ENCODE assay signal across 23 cellular contexts in genomic region chr4:16952896-16953605, GRCh38. TPM values are rescaled to one million over a fixed set of nuclear protein-coding genes. Genes with fewer than 3 reads are reported as not detected.
DNase-seq lines count a peak whose midpoint lies in the region; ATAC-seq and TF ChIP-seq lines count a peak whose summit lies in the region.
"Had no signal": no experiment of that assay in that cellular context is flagged by ENCODE, and none has a peak within 500 bp of the region (broad histone marks: within the 10 kb centered on the region; RNA-seq: fewer than 3 reads in every experiment).

No MANE protein-coding gene starts in this region.

- H4K20me1 ChIP-seq in osteoblast (ENCODE audit: insufficient read depth, low read length), result no peaks in the 10 kb centered on the region

- H2AFZ ChIP-seq in osteoblast (ENCODE audit: low read length), result peak overlapping the region; percentile 83

- 12 to 13% methylated on average over 1 of the region's 1 CpG for WGBS in esophagus, 2 donors

- no peak overlapping the region for H3K4me3 Mint-ChIP-seq in nephron progenitor cell
- H3K4me3 Mint-ChIP-seq: activated CD4-positive, alpha-beta memory T cell treated with anti-CD3 and anti-CD28 coated beads for 36 hours; CD4-positive, alpha-beta memory T cell; dendritic cell treated with granulocyte-macrophage colony-stimulating factor and Interleukin-4, amounts not matched to agents 40 ng/mL and 50 ng/mL, for 4 days; stimulated activated naive CD8-positive, alpha-beta T cell treated with anti-CD3 and anti-CD28 coated beads, Interleukin-15, Interleukin-2, amounts not matched to agents 100 ng/mL and 50 ng/mL, for 24 hours; type B pancreatic cell; WTC11 had no signal

- peaks cover 18% of the 10 kb centered on the region for H3K9me3 Mint-ChIP-seq in nephron progenitor cell

- no peaks in the 10 kb centered on the region for H3K79me2 ChIP-seq in osteoblast (ENCODE audit: insufficient read depth, low read length)

- H3K36me3 ChIP-seq in SK-N-MC (ENCODE audit: insufficient read depth, low read length), result no peaks in the 10 kb centered on the region
- H3K36me3 ChIP-seq in esophagus (ENCODE audit: control insufficient read depth in 2 of 2, insufficient read depth in 2 of 2, low read length in 1 of 2), result no peaks in the 10 kb centered on the region
- H3K36me3 ChIP-seq in osteoblast (ENCODE audit: insufficient read depth, low read length), result no peaks in the 10 kb centered on the region
- H3K36me3 ChIP-seq: HAP-1, neutrophil, Peyer's patch had no signal

- H3K4me1 ChIP-seq in esophagus (ENCODE audit: control insufficient read depth in 2 of 2, insufficient read depth in 2 of 2, low read length in 1 of 2), result no peaks in the 10 kb centered on the region
- peaks cover 13% of the 10 kb centered on the region for H3K4me1 ChIP-seq in osteoblast (ENCODE audit: insufficient read depth, low read length)
- H3K4me1 ChIP-seq: HAP-1, Peyer's patch had no signal

- H3K27me3 Mint-ChIP-seq in nephron progenitor cell (ENCODE audit: low read depth, poor library complexity), result peaks cover 3% of the 10 kb centered on the region
- H3K27me3 Mint-ChIP-seq: dendritic cell treated with granulocyte-macrophage colony-stimulating factor and Interleukin-4, amounts not matched to agents 40 ng/mL and 50 ng/mL, for 4 days; type B pancreatic cell had no signal

- H3K4me3 ChIP-seq in AG09309 (ENCODE audit: control insufficient read depth, low read depth, low read length) (peak overlapping the region; percentile 15), SK-N-MC (peak overlapping the region; percentile 70), esophagus (ENCODE audit: low read depth in 1 of 2, low read length in 2 of 2) (peak overlapping the region in 1 of 2 donors; percentile 33), osteoblast (ENCODE audit: insufficient read depth, low read length) (peak overlapping the region; percentile 61)
- H3K4me3 ChIP-seq: HAP-1, Peyer's patch had no signal

- H3K27ac Mint-ChIP-seq in nephron progenitor cell, result no peak overlapping the region
- H3K27ac Mint-ChIP-seq: activated CD4-positive, alpha-beta memory T cell treated with anti-CD3 and anti-CD28 coated beads for 36 hours; CD4-positive, alpha-beta memory T cell; dendritic cell treated with granulocyte-macrophage colony-stimulating factor and Interleukin-4, amounts not matched to agents 40 ng/mL and 50 ng/mL, for 4 days; stimulated activated naive CD8-positive, alpha-beta T cell treated with anti-CD3 and anti-CD28 coated beads, Interleukin-15, Interleukin-2, amounts not matched to agents 100 ng/mL and 50 ng/mL, for 24 hours; type B pancreatic cell; WTC11 had no signal

- peak overlapping the region; percentile 1 for H3K9ac ChIP-seq in SK-N-MC (ENCODE audit: insufficient read length)

- H3K9me3 ChIP-seq in SK-N-MC (ENCODE audit: low read depth, low read length) (no peaks in the 10 kb centered on the region), esophagus (ENCODE audit: control insufficient read depth in 2 of 2, insufficient read depth in 1 of 2, low read depth in 1 of 2, low read length in 1 of 2) (peaks cover 0 to 2% of the 10 kb centered on the region in 2 donors), osteoblast (ENCODE audit: low read depth, low read length) (no peaks in the 10 kb centered on the region)
- H3K9me3 ChIP-seq: HAP-1, neutrophil, Peyer's patch had no signal

- H3K36me3 Mint-ChIP-seq in nephron progenitor cell (ENCODE audit: low read depth), result no peaks in the 10 kb centered on the region
- H3K36me3 Mint-ChIP-seq: activated CD4-positive, alpha-beta memory T cell treated with anti-CD3 and anti-CD28 coated beads for 36 hours; CD4-positive, alpha-beta memory T cell; type B pancreatic cell had no signal

- H3K4me1 Mint-ChIP-seq in nephron progenitor cell, result peaks cover 7% of the 10 kb centered on the region
- H3K4me1 Mint-ChIP-seq: CD4-positive, alpha-beta memory T cell had no signal

- H3K27me3 ChIP-seq in esophagus (ENCODE audit: control insufficient read depth in 1 of 2, insufficient read depth in 2 of 2, low read length in 2 of 2), result no peaks in the 10 kb centered on the region
- H3K27me3 ChIP-seq in osteoblast (ENCODE audit: insufficient read depth, low read length), result no peaks in the 10 kb centered on the region
- H3K27me3 ChIP-seq: neutrophil, Peyer's patch had no signal

- DNase-seq in AG09309 (ENCODE audit: low read depth) (no peak), SK-N-MC (ENCODE audit: low read depth, low spot score) (peak; percentile 61), osteoblast (ENCODE audit: insufficient read length, low spot score, missing footprints) (no peak), nephron progenitor cell (no peak)
- DNase-seq: activated CD4-positive, alpha-beta memory T cell treated with anti-CD3 and anti-CD28 coated beads for 36 hours; activated effector memory CD4-positive, alpha-beta T cell treated with Interleukin-2 at 50 U/mL for 16 hours; CD4-positive, alpha-beta memory T cell; foreskin melanocyte; hippocampal formation; NCI-H1417 treated with DMSO at 0.1 percent for 48 hours; NCI-H510A; Peyer's patch; stimulated activated CD4-positive, alpha-beta T cell treated with anti-CD3 and anti-CD28 coated beads, Interleukin-4, amount 100 ng/mL, for 24 hours had no signal

- H3K27ac ChIP-seq in SK-N-MC (peak overlapping the region; percentile 81), esophagus (ENCODE audit: low read depth in 2 of 2, low read length in 1 of 2) (peak overlapping the region; percentile 49 to 76), osteoblast (ENCODE audit: low read depth, low read length) (no peak overlapping the region)
- H3K27ac ChIP-seq: neutrophil, Peyer's patch had no signal

- peak overlapping the region; percentile 74 for H3K4me2 ChIP-seq in osteoblast (ENCODE audit: insufficient read depth, low read length)

- ATAC-seq in GM19328 (IDR thresholded peaks at IDR 0.05; ENCODE audit: unreplicated experiment) (no peak), GM18498 (IDR thresholded peaks at IDR 0.05; ENCODE audit: unreplicated experiment) (no peak)
- ATAC-seq: WTC11 had no signal

- TF ChIP-seq CTCF in AG09309 (IDR thresholded peaks at IDR 0.05; ENCODE audit: control insufficient read depth, insufficient read depth, low read depth, low read length, missing control alignments) (no peak), osteoblast (IDR thresholded peaks at IDR 0.05; ENCODE audit: extremely low read depth, low read depth, low read length) (no peak), nephron progenitor cell (IDR thresholded peaks at IDR 0.05) (no peak)

RNA-seq across cellular contexts. Expression of gene LDB2, which starts 54.6 kb away (rescaled TPM):
- polyA plus RNA-seq in esophagus, result 1 to 10 TPM; 3.5 to 4.4 TPM
- total RNA-seq in osteoblast, result 18.8 and 21.8 TPM in 2 replicates
- total RNA-seq: activated CD4-positive, alpha-beta memory T cell treated with anti-CD3 and anti-CD28 coated beads for 36 hours; CD4-positive, alpha-beta memory T cell; G401 had no signal
- polyA plus RNA-seq: CD4-positive, alpha-beta memory T cell had no signal
